In the genomic region with DNA sequence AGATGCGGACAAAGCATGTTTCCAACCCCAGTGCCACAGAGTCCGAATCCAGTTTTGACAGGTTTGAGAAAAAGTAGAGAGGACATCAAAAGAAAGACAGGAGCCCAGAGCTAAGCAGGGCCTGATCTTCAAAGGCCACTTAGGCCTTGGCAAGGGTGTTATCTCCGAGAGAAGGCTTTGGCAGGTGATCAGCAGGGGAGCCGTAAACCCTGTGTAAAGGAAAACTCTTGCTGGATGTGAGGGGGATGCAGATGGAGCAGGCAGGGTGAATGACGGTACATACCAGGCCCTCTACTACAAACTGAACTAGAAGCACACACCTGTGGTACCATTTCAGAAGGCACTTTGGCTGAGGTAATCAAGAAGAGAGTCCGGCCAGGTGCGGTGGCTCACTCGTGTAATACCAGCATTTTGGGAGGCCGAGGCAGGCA, we compare ENCODE assay signal across 9 cellular contexts. TPM values are rescaled to one million over a fixed set of nuclear protein-coding genes. Genes with fewer than 3 reads are reported as not detected.
DNase-seq lines count a peak whose midpoint lies in the region; ATAC-seq and TF ChIP-seq lines count a peak whose summit lies in the region.
"Had no signal": no experiment of that assay in that cellular context is flagged by ENCODE, and none has a peak within 500 bp of the region (broad histone marks: within the 10 kb centered on the region; RNA-seq: fewer than 3 reads in every experiment).

No MANE protein-coding gene starts in this region.

- no peak for ATAC-seq in activated T-helper 17 cell treated with anti-CD3 and anti-CD28 coated beads, Interleukin-2, amount 50 U/mL, for 72 hours (replicated peaks)
- ATAC-seq in left lung: no peak

- H3K4me3 ChIP-seq in left lung: peak overlapping the region in 1 of 2 donors; percentile 96
- H3K4me3 ChIP-seq in tibial artery: peak overlapping the region in 1 of 2 donors; percentile 94

- DNase-seq in activated effector memory CD4-positive, alpha-beta T cell treated with anti-CD3 and anti-CD28 coated beads, Interleukin-2, amount 50 U/mL, for 16 hours: peak; percentile 55
- DNase-seq in activated effector memory CD4-positive, alpha-beta T cell treated with Interleukin-2 at 50 U/mL for 16 hours: no peak
- DNase-seq in left lung (no peak), tibial artery (peak; percentile 23 to 56), NCI-H2227 (lab: John Stamatoyannopoulos, UW; ENCODE audit: unreplicated experiment) (no peak), GOT3 (lab: John Stamatoyannopoulos, UW) (no peak)
- DNase-seq in activated CD4-positive, alpha-beta T cell treated with anti-CD3 and anti-CD28 coated beads for 48 hours: no peak
- DNase-seq: cerebellar nuclear complex had no signal

- intact Hi-C loops in left lung (cut with DNase I): no loop called here
- intact Hi-C loops in tibial artery (cut with DNase I; ENCODE audit: low total_unique reads): loop anchor here (5.0 to 10.0 kb wide), 3 partner anchors 50 to 192 kb away; partner anchors contain the start of gene RUFY1

- peak overlapping the region; percentile 99 to 100 for H3K27ac ChIP-seq in left lung
- H3K27ac ChIP-seq in tibial artery: peak overlapping the region; percentile 99 to 100

- peaks cover 0 to 20% of the 10 kb centered on the region in 2 donors for H3K36me3 ChIP-seq in left lung
- H3K36me3 ChIP-seq in tibial artery: peaks cover 13 to 25% (median 20%) of the 10 kb centered on the region in 3 donors

- H3K27me3 Mint-ChIP-seq in activated T-helper 17 cell treated with anti-CD3 and anti-CD28 coated beads, Interleukin-2, amount 50 U/mL, for 72 hours: no peaks in the 10 kb centered on the region

- H3K27me3 ChIP-seq in left lung (no peaks in the 10 kb centered on the region), tibial artery (no peaks in the 10 kb centered on the region)

- H3K4me1 Mint-ChIP-seq in activated T-helper 17 cell treated with anti-CD3 and anti-CD28 coated beads, Interleukin-2, amount 50 U/mL, for 72 hours: peaks cover 27% of the 10 kb centered on the region

- H3K4me1 ChIP-seq in left lung: peaks cover 22 to 32% of the 10 kb centered on the region in 2 donors
- H3K4me1 ChIP-seq in tibial artery: peaks cover 0 to 37% (median 29%) of the 10 kb centered on the region in 4 donors

- H3K9me3 Mint-ChIP-seq in activated T-helper 17 cell treated with anti-CD3 and anti-CD28 coated beads, Interleukin-2, amount 50 U/mL, for 72 hours: no peaks in the 10 kb centered on the region

- TF ChIP-seq CTCF in left lung (IDR thresholded peaks at IDR 0.05) (no peak), tibial artery (IDR thresholded peaks at IDR 0.05) (no peak)

- no peaks in the 10 kb centered on the region for H3K9me3 ChIP-seq in left lung
- H3K9me3 ChIP-seq in tibial artery: no peaks in the 10 kb centered on the region

- H3K4me3 Mint-ChIP-seq in activated T-helper 17 cell treated with anti-CD3 and anti-CD28 coated beads, Interleukin-2, amount 50 U/mL, for 72 hours: peak overlapping the region; percentile 98

- H3K27ac Mint-ChIP-seq in activated T-helper 17 cell treated with anti-CD3 and anti-CD28 coated beads, Interleukin-2, amount 50 U/mL, for 72 hours: peak overlapping the region; percentile 100

- H3K36me3 Mint-ChIP-seq in activated T-helper 17 cell treated with anti-CD3 and anti-CD28 coated beads, Interleukin-2, amount 50 U/mL, for 72 hours (ENCODE audit: low read depth): peaks cover 46% of the 10 kb centered on the region

RNA-seq across cellular contexts. Expression of gene HNRNPH1, which starts 1.4 kb away (rescaled TPM):
- total RNA-seq in activated T-helper 17 cell treated with anti-CD3 and anti-CD28 coated beads, Interleukin-2, amount 50 U/mL, for 72 hours: 100 to 1,000 TPM; 761 to 957 TPM
- total RNA-seq in left lung: 100 to 1,000 TPM; 404 to 490 TPM

RNA-seq across cellular contexts. Expression of gene CBY3, which starts 56.0 kb away (rescaled TPM):
- not detected for total RNA-seq in activated T-helper 17 cell treated with anti-CD3 and anti-CD28 coated beads, Interleukin-2, amount 50 U/mL, for 72 hours
- total RNA-seq in left lung: not detected

Comparison
In these comparisons a context has a peak if more than half of its experiments do, and no peak if none do; other contexts are left out.
1. DNase-seq: peak in activated effector memory CD4-positive, alpha-beta T cell treated with anti-CD3 and anti-CD28 coated beads, Interleukin-2, amount 50 U/mL, for 16 hours (single experiment) and tibial artery (2 of 2); none in activated effector memory CD4-positive, alpha-beta T cell treated with Interleukin-2 at 50 U/mL for 16 hours (single experiment), left lung (0 of 2), activated CD4-positive, alpha-beta T cell treated with anti-CD3 and anti-CD28 coated beads for 48 hours (single experiment), NCI-H2227 (single experiment) and GOT3 (single experiment).